In genomic region chr19:10748924-10749434, GRCh38 we compare ENCODE assay signal across 8 cellular contexts. TPM values are rescaled to one million over a fixed set of nuclear protein-coding genes. Genes with fewer than 3 reads are reported as not detected.
DNase-seq lines count a peak whose midpoint lies in the region; ATAC-seq and TF ChIP-seq lines count a peak whose summit lies in the region.

No MANE protein-coding gene starts in this region.

- H3K36me3 ChIP-seq in neutrophil = no peaks in the 10 kb centered on the region

- H3K36me3 Mint-ChIP-seq in T-helper 1 cell treated with Interleukin-12 subunit alpha and Interleukin-12 subunit beta and Interleukin-4 antibody, amounts not matched to agents 30 μg/mL and 1 μg/mL, for 36 hours (ENCODE audit: low read depth) = peaks cover 3% of the 10 kb centered on the region

- no peak overlapping the region for H3K4me3 ChIP-seq in epithelial cell of esophagus (ENCODE audit: low read length)
- peak overlapping the region in 1 of 2 experiments; percentile 24 for H3K4me3 ChIP-seq in neutrophil (ENCODE audit: low read depth in 1 of 2, low read length in 1 of 2)

- H3K4me1 ChIP-seq in neutrophil (ENCODE audit: control insufficient read depth in 1 of 2, insufficient read depth in 1 of 2, low read depth in 1 of 2, low read length in 1 of 2) = peaks cover 71 to 78% of the 10 kb centered on the region in 2 experiments

- no peaks in the 10 kb centered on the region for H3K27me3 Mint-ChIP-seq in T-helper 1 cell treated with Interleukin-12 subunit alpha and Interleukin-12 subunit beta and Interleukin-4 antibody, amounts not matched to agents 30 μg/mL and 1 μg/mL, for 36 hours (ENCODE audit: low read depth)

- peak overlapping the region; percentile 97 for H3K27ac ChIP-seq in neutrophil

- H3K27ac Mint-ChIP-seq in T-helper 1 cell treated with Interleukin-12 subunit alpha and Interleukin-12 subunit beta and Interleukin-4 antibody, amounts not matched to agents 30 μg/mL and 1 μg/mL, for 36 hours = peak overlapping the region; percentile 49

- ATAC-seq in GM21825 (IDR thresholded peaks at IDR 0.05; ENCODE audit: unreplicated experiment) (no peak), GM19467 (IDR thresholded peaks at IDR 0.05; ENCODE audit: unreplicated experiment) (no peak)

- H3K4me1 Mint-ChIP-seq in T-helper 1 cell treated with Interleukin-12 subunit alpha and Interleukin-12 subunit beta and Interleukin-4 antibody, amounts not matched to agents 30 μg/mL and 1 μg/mL, for 36 hours (ENCODE audit: low read depth) = peaks cover 46% of the 10 kb centered on the region

- DNase-seq in T-helper 1 cell = no peak
- DNase-seq in RPMI7951 (ENCODE audit: low read depth) = peak; percentile 67
- DNase-seq in epithelial cell of esophagus (ENCODE audit: low read depth) = peak; percentile 66
- no peak for DNase-seq in GM19238 (ENCODE audit: insufficient read length, low spot score)

- no peak overlapping the region for H3K4me3 Mint-ChIP-seq in T-helper 1 cell treated with Interleukin-12 subunit alpha and Interleukin-12 subunit beta and Interleukin-4 antibody, amounts not matched to agents 30 μg/mL and 1 μg/mL, for 36 hours

- no peaks in the 10 kb centered on the region for H3K9me3 ChIP-seq in neutrophil

- H3K27me3 ChIP-seq in neutrophil = no peaks in the 10 kb centered on the region

- H3K9me3 Mint-ChIP-seq in T-helper 1 cell treated with Interleukin-12 subunit alpha and Interleukin-12 subunit beta and Interleukin-4 antibody, amounts not matched to agents 30 μg/mL and 1 μg/mL, for 36 hours = no peaks in the 10 kb centered on the region

- TF ChIP-seq CTCF in epithelial cell of esophagus (IDR thresholded peaks at IDR 0.05; ENCODE audit: insufficient read depth, low read depth, low read length, missing control alignments) = no peak
- no peak for TF ChIP-seq CTCF in neutrophil (IDR thresholded peaks at IDR 0.05)

RNA-seq across cellular contexts. Expression of gene DNM2, which starts 31.1 kb away (rescaled TPM):
- total RNA-seq in RPMI7951 (2014; rRNA removed; shearing (Covaris generic)) = 46.6 and 77.3 TPM in 2 replicates

RNA-seq across cellular contexts. Expression of gene QTRT1, which starts 47.7 kb away (rescaled TPM):
- 18.4 and 25.5 TPM in 2 replicates for total RNA-seq in RPMI7951 (2014; rRNA removed; shearing (Covaris generic))

Comparison
In these comparisons a context has a peak if more than half of its experiments do, and no peak if none do; other contexts are left out.
1. DNase-seq: peak in RPMI7951 (single experiment) and epithelial cell of esophagus (single experiment); none in T-helper 1 cell (0 of 5) and GM19238 (single experiment).